ENCODE assay signal across 1 cellular context in genomic region chr10:45483002-45483401, GRCh38.
TF ChIP-seq lines count a peak whose summit lies in the region.

No MANE protein-coding gene starts in this region.

TF ChIP-seq in GM23338, 12 proteins besides CTCF, POLR2A, EP300 and RAD21 (continued from another document):
- TF ChIP-seq POLR2AphosphoS5 (IDR thresholded peaks at IDR 0.05; ENCODE audit: low read depth) (no peak), CREB1 (CRISPR knock-in tag; IDR thresholded peaks at IDR 0.05; ENCODE audit: low read depth) (no peak), ZNF462 (CRISPR knock-in tag; IDR thresholded peaks at IDR 0.05) (no peak), EZH2 (IDR thresholded peaks at IDR 0.05; ENCODE audit: low read depth, unreplicated experiment) (no peak)
- TF ChIP-seq, protein P1, sequence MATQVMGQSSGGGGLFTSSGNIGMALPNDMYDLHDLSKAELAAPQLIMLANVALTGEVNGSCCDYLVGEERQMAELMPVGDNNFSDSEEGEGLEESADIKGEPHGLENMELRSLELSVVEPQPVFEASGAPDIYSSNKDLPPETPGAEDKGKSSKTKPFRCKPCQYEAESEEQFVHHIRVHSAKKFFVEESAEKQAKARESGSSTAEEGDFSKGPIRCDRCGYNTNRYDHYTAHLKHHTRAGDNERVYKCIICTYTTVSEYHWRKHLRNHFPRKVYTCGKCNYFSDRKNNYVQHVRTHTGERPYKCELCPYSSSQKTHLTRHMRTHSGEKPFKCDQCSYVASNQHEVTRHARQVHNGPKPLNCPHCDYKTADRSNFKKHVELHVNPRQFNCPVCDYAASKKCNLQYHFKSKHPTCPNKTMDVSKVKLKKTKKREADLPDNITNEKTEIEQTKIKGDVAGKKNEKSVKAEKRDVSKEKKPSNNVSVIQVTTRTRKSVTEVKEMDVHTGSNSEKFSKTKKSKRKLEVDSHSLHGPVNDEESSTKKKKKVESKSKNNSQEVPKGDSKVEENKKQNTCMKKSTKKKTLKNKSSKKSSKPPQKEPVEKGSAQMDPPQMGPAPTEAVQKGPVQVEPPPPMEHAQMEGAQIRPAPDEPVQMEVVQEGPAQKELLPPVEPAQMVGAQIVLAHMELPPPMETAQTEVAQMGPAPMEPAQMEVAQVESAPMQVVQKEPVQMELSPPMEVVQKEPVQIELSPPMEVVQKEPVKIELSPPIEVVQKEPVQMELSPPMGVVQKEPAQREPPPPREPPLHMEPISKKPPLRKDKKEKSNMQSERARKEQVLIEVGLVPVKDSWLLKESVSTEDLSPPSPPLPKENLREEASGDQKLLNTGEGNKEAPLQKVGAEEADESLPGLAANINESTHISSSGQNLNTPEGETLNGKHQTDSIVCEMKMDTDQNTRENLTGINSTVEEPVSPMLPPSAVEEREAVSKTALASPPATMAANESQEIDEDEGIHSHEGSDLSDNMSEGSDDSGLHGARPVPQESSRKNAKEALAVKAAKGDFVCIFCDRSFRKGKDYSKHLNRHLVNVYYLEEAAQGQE (IDR thresholded peaks at IDR 0.05; ENCODE audit: unreplicated experiment): no peak
- TF ChIP-seq, protein P2, sequence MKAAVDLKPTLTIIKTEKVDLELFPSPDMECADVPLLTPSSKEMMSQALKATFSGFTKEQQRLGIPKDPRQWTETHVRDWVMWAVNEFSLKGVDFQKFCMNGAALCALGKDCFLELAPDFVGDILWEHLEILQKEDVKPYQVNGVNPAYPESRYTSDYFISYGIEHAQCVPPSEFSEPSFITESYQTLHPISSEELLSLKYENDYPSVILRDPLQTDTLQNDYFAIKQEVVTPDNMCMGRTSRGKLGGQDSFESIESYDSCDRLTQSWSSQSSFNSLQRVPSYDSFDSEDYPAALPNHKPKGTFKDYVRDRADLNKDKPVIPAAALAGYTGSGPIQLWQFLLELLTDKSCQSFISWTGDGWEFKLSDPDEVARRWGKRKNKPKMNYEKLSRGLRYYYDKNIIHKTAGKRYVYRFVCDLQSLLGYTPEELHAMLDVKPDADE (IDR thresholded peaks at IDR 0.05): no peak
